Comparison of ENCODE assay signal across 17 cellular contexts in genomic region chr3:189121088-189121487, GRCh38. TPM values are rescaled to one million over a fixed set of nuclear protein-coding genes. Genes with fewer than 3 reads are reported as not detected.
DNase-seq lines count a peak whose midpoint lies in the region; ATAC-seq and TF ChIP-seq lines count a peak whose summit lies in the region.
"Had no signal": no experiment of that assay in that cellular context is flagged by ENCODE, and none has a peak within 500 bp of the region (broad histone marks: within the 10 kb centered on the region; RNA-seq: fewer than 3 reads in every experiment).

No MANE protein-coding gene starts in this region.

- in situ Hi-C loops in gastrocnemius medialis (cut with MboI; ENCODE audit: low sequenced_read_pairs in 4 of 4) (no loop called here), GM13976 (cut with MboI; ENCODE audit: low sequenced_read_pairs, unreplicated experiment) (no loop called here)

- peaks cover 17% of the 10 kb centered on the region for H3K4me1 ChIP-seq in Loucy (ENCODE audit: insufficient read depth, low read length, poor library complexity, severe bottlenecking)
- H3K4me1 ChIP-seq in adipocyte (ENCODE audit: control insufficient read depth, insufficient read depth, low read length), result peaks cover 51% of the 10 kb centered on the region
- H3K4me1 ChIP-seq in gastrocnemius medialis, result peaks cover 22 to 32% of the 10 kb centered on the region in 2 donors

- H3K9me3 ChIP-seq in CD4-positive, alpha-beta T cell (ENCODE audit: control insufficient read depth, low read length), result peaks cover 10% of the 10 kb centered on the region
- H3K9me3 ChIP-seq in Loucy (ENCODE audit: insufficient read depth, low read depth, low read length) (peaks cover 5% of the 10 kb centered on the region; the same call in 1 of the 2 replicates), adipocyte (ENCODE audit: control insufficient read depth, low read length) (peaks cover 5% of the 10 kb centered on the region), gastrocnemius medialis (no peaks in the 10 kb centered on the region)

- no peak for TF ChIP-seq CTCF in CD4-positive, alpha-beta T cell (IDR thresholded peaks at IDR 0.05)
- no peak for TF ChIP-seq CTCF in Loucy (conservative IDR thresholded peaks at IDR 0.05; ENCODE audit: low read length)
- TF ChIP-seq CTCF in gastrocnemius medialis (IDR thresholded peaks at IDR 0.05 in 4 of 5, conservative IDR thresholded peaks at IDR 0.05 in 1 of 5), result no peak
- no peak for TF ChIP-seq CTCF in GM13976 (IDR thresholded peaks at IDR 0.05; ENCODE audit: borderline replicate concordance, control extremely low read depth, extremely low read depth, insufficient read depth, missing control alignments)

- H3K27me3 ChIP-seq in CD4-positive, alpha-beta T cell (ENCODE audit: control insufficient read depth, insufficient read depth, low read length), result no peaks in the 10 kb centered on the region
- no peaks in the 10 kb centered on the region for H3K27me3 ChIP-seq in Loucy (ENCODE audit: insufficient read depth, low read length, poor library complexity, severe bottlenecking)
- H3K27me3 ChIP-seq in adipocyte (replicated peaks; ENCODE audit: control insufficient read depth, insufficient read depth, low read length), result no peaks in the 10 kb centered on the region
- no peaks in the 10 kb centered on the region for H3K27me3 ChIP-seq in gastrocnemius medialis
- H3K27me3 ChIP-seq: cardiac muscle cell had no signal

- H3K4me2 ChIP-seq in Loucy (ENCODE audit: low read depth, low read length, poor library complexity, severe bottlenecking), result no peak overlapping the region

- peak overlapping the region; percentile 77 for H3K27ac Mint-ChIP-seq in CD4-positive, alpha-beta T cell

- TF ChIP-seq POLR2A in gastrocnemius medialis (IDR thresholded peaks at IDR 0.05), result no peak

- no peaks in the 10 kb centered on the region for H4K20me1 ChIP-seq in Loucy (ENCODE audit: insufficient read depth, low read length, poor library complexity, severe bottlenecking)

- H3F3A ChIP-seq in Loucy (ENCODE audit: low read depth), result no peaks in the 10 kb centered on the region

- H3K4me3 Mint-ChIP-seq in CD4-positive, alpha-beta T cell, result peak overlapping the region; percentile 42

- H3K36me3 Mint-ChIP-seq in CD4-positive, alpha-beta T cell (ENCODE audit: low read depth), result no peaks in the 10 kb centered on the region

- H3K27ac ChIP-seq in CD4-positive, alpha-beta T cell (ENCODE audit: low read depth, low read length), result no peak overlapping the region
- H3K27ac ChIP-seq in gastrocnemius medialis, result peak overlapping the region in 3 of 4 donors; percentile 65 to 76 (median 69)
- H3K27ac ChIP-seq: C4-2B, cardiac muscle cell had no signal

- no peak for DNase-seq in CD4-positive, alpha-beta T cell
- DNase-seq in adipocyte (ENCODE audit: low read depth) (no peak), gastrocnemius medialis (no peak), GM13976 (ENCODE audit: low spot score) (no peak), AG08396 (ENCODE audit: low spot score) (no peak)
- DNase-seq: activated CD4-positive, CD25-positive, alpha-beta regulatory T cell; DMS79 treated with DMSO at 0.1 percent for 48 hours; effector CD8-positive, alpha-beta T cell; left cardiac atrium; NCI-H2081 treated with DMSO at 0.1 percent for 48 hours; NCI-H69; stimulated activated CD4-positive, alpha-beta T cell treated with anti-CD3 and anti-CD28 coated beads, Interleukin-15, amount 100 ng/mL, for 24 hours had no signal

- no peaks in the 10 kb centered on the region for H3K9me2 ChIP-seq in Loucy (replicated peaks; ENCODE audit: low read depth, low read length)

- no peaks in the 10 kb centered on the region for H3K27me3 Mint-ChIP-seq in CD4-positive, alpha-beta T cell

- H3K9me3 Mint-ChIP-seq in CD4-positive, alpha-beta T cell, result peaks cover 4% of the 10 kb centered on the region

- H3K4me3 ChIP-seq in Loucy (ENCODE audit: low read length, poor library complexity, severe bottlenecking), result peak overlapping the region; percentile 1
- peak overlapping the region; percentile 75 for H3K4me3 ChIP-seq in adipocyte (ENCODE audit: low read length)
- H3K4me3 ChIP-seq in gastrocnemius medialis, result no peak overlapping the region
- H3K4me3 ChIP-seq: cardiac muscle cell had no signal

- POLR2A ChIA-PET in CD4-positive, alpha-beta T cell (lab: Charles Lee), result interaction anchor here (0.6 to 4.1 kb wide), 2 partner anchors 11 to 203 kb away, joined by 4 to 23 read pairs; no protein-coding TSS in a partner anchor

- peaks cover 10% of the 10 kb centered on the region for H3K4me1 Mint-ChIP-seq in CD4-positive, alpha-beta T cell (ENCODE audit: low read depth)

- H3K9ac ChIP-seq in Loucy (ENCODE audit: low read depth, low read length, poor library complexity, severe bottlenecking) (no peak overlapping the region), adipocyte (ENCODE audit: low read length) (peak overlapping the region; percentile 84)

- peak; percentile 83 for ATAC-seq in CD4-positive, alpha-beta T cell (ENCODE audit: poor library complexity)
- ATAC-seq in gastrocnemius medialis (no peak), GM18861 (IDR thresholded peaks at IDR 0.05; ENCODE audit: unreplicated experiment) (no peak), HG02588 (IDR thresholded peaks at IDR 0.05; ENCODE audit: unreplicated experiment) (no peak)
- ATAC-seq: left cardiac atrium had no signal

- H3K36me3 ChIP-seq in Loucy (ENCODE audit: insufficient read depth, low read length) (no peaks in the 10 kb centered on the region), adipocyte (ENCODE audit: control insufficient read depth, insufficient read depth, low read length, severe bottlenecking) (no peaks in the 10 kb centered on the region), gastrocnemius medialis (no peaks in the 10 kb centered on the region)
- H3K36me3 ChIP-seq: cardiac muscle cell had no signal

- no peak overlapping the region for H2AFZ ChIP-seq in Loucy (ENCODE audit: low read length)

- CTCF ChIA-PET in CD4-positive, alpha-beta T cell (lab: Charles Lee), result interaction anchor here (1.0 to 1.3 kb wide), 4 partner anchors 11 to 1381 kb away, joined by 3 to 6 read pairs (median 4); no protein-coding TSS in a partner anchor

- intact Hi-C loops in CD4-positive, alpha-beta T cell (cut with DNase I, micrococcal nuclease), result no loop called here
- intact Hi-C loops in gastrocnemius medialis (cut with DNase I; ENCODE audit: low total_unique reads), result no loop called here

- no peaks in the 10 kb centered on the region for H3K79me2 ChIP-seq in Loucy (ENCODE audit: insufficient read depth, low read length)

RNA-seq across cellular contexts. Expression of gene TPRG1, which starts 50.7 kb away (rescaled TPM):
- total RNA-seq in CD4-positive, alpha-beta T cell, result 1 to 10 TPM; 2.1 to 2.9 TPM
- total RNA-seq in gastrocnemius medialis, result 1 to 10 TPM; 2.8 to 9.0 (median 3.2) TPM

Comparison
In these comparisons a context has a peak if more than half of its experiments do, and no peak if none do; other contexts are left out.
1. H3K4me3 ChIP-seq: peak in Loucy (single experiment) and adipocyte (single experiment); none in gastrocnemius medialis (0 of 4).